In genomic region chr17:38750312-38751121, GRCh38 we compare ENCODE assay signal across 8 cellular contexts. TPM values are rescaled to one million over a fixed set of nuclear protein-coding genes. Genes with fewer than 3 reads are reported as not detected.
DNase-seq lines count a peak whose midpoint lies in the region; ATAC-seq and TF ChIP-seq lines count a peak whose summit lies in the region.

No MANE protein-coding gene starts in this region.

- TF ChIP-seq CTCF in left lung (IDR thresholded peaks at IDR 0.05) (no peak), upper lobe of right lung (IDR thresholded peaks at IDR 0.05) (no peak)

- H3K9me3 ChIP-seq in left lung = no peaks in the 10 kb centered on the region
- no peaks in the 10 kb centered on the region for H3K9me3 ChIP-seq in upper lobe of right lung

- DNase-seq in NCI-H1092 treated with DMSO at 0.1 percent for 48 hours (lab: John Stamatoyannopoulos, UW) (peak; percentile 72), NCI-H1092 (lab: John Stamatoyannopoulos, UW) (no peak), NCI-H2029 treated with DMSO at 0.1 percent for 48 hours (lab: John Stamatoyannopoulos, UW) (peak; percentile 54), left lung (peak in 1 of 2 donors; percentile 39), upper lobe of right lung (no peak), dedifferentiated amniotic fluid mesenchymal stem cell (ENCODE audit: extremely low spot score) (no peak)

- H3K27ac ChIP-seq in angular gyrus (ENCODE audit: low read depth, low read length) = peak overlapping the region; percentile 93
- peak overlapping the region; percentile 88 to 90 for H3K27ac ChIP-seq in left lung
- peak overlapping the region; percentile 93 for H3K27ac ChIP-seq in upper lobe of right lung

- H3K4me3 ChIP-seq in left lung = peak overlapping the region; percentile 91 to 97
- peak overlapping the region; percentile 96 for H3K4me3 ChIP-seq in upper lobe of right lung

- ATAC-seq in left lung (no peak), upper lobe of right lung (no peak), HG03280 (IDR thresholded peaks at IDR 0.05; ENCODE audit: unreplicated experiment) (no peak)

- H3K36me3 ChIP-seq in left lung (peaks cover 0 to 18% of the 10 kb centered on the region in 2 donors), upper lobe of right lung (peaks cover 13% of the 10 kb centered on the region)

- H3K4me1 ChIP-seq in left lung (peaks cover 19 to 78% of the 10 kb centered on the region in 2 donors), upper lobe of right lung (peaks cover 51% of the 10 kb centered on the region)

- intact Hi-C loops in left lung (cut with DNase I) = no loop called here
- intact Hi-C loops in upper lobe of right lung (cut with DNase I) = no loop called here

- H3K27me3 ChIP-seq in left lung (peaks cover 0 to 60% of the 10 kb centered on the region in 2 donors), upper lobe of right lung (no peaks in the 10 kb centered on the region)

RNA-seq across cellular contexts. Expression of gene PSMB3, which starts 2.0 kb away (rescaled TPM):
- total RNA-seq in left lung = 100 to 1,000 TPM; 123 to 191 TPM
- total RNA-seq in upper lobe of right lung = 127 TPM

RNA-seq across cellular contexts. Expression of gene PCGF2, which starts 2.4 kb away (rescaled TPM):
- total RNA-seq in left lung (10 to 100 TPM; 40.0 to 49.5 TPM), upper lobe of right lung (59.1 TPM)

RNA-seq across cellular contexts. Expression of gene CISD3, which starts 20.4 kb away (rescaled TPM):
- total RNA-seq in left lung (10 to 100 TPM; 32.9 to 49.2 TPM), upper lobe of right lung (29.7 TPM)

RNA-seq across cellular contexts. Expression of gene MLLT6, which starts 45.4 kb away (rescaled TPM):
- total RNA-seq in left lung (100 to 1,000 TPM in 1 of 2 donors, 10 to 100 TPM in 1; 80.0 to 102 TPM), upper lobe of right lung (133 TPM)

RNA-seq across cellular contexts. Expression of gene PIP4K2B, which starts 48.8 kb away (rescaled TPM):
- 10 to 100 TPM; 39.8 to 43.3 TPM for total RNA-seq in left lung
- total RNA-seq in upper lobe of right lung = 50.5 TPM

Comparison
In these comparisons a context has a peak if more than half of its experiments do, and no peak if none do; other contexts are left out.
1. DNase-seq: peak in NCI-H1092 treated with DMSO at 0.1 percent for 48 hours (single experiment) and NCI-H2029 treated with DMSO at 0.1 percent for 48 hours (single experiment); none in NCI-H1092 (single experiment), upper lobe of right lung (single experiment) and dedifferentiated amniotic fluid mesenchymal stem cell (single experiment).
2. Peak in every context shown above with its lines, with median percentiles within 50 percentile points of each other: H3K27ac ChIP-seq.